Comparison of ENCODE assay signal across 25 cellular contexts in genomic region chr2:144747571-144747970, GRCh38.
"Had no signal": no experiment of that assay in that cellular context is flagged by ENCODE, and none has a peak within 500 bp of the region (broad histone marks: within the 10 kb centered on the region; RNA-seq: fewer than 3 reads in every experiment).

No MANE protein-coding gene starts in this region.

- H3K27me3 ChIP-seq: body of pancreas, cardiac muscle cell, heart right ventricle, upper lobe of left lung had no signal

- H3K4me3 Mint-ChIP-seq: activated CD4-positive, alpha-beta T cell treated with anti-CD3 and anti-CD28 coated beads, Interleukin-2, amount 10 ng/mL, durations not matched to agents 7 days and 5 days; activated CD8-positive, alpha-beta T cell treated with anti-CD3 and anti-CD28 coated beads, Interleukin-2, amount 10 ng/mL, durations not matched to agents 7 days and 5 days; activated naive CD8-positive, alpha-beta T cell treated with anti-CD3 and anti-CD28 coated beads, Interleukin-2, amount 50 U/mL, for 24 hours; activated T-helper 1 cell treated with anti-CD3 and anti-CD28 coated beads, Interleukin-12 subunit alpha, Interleukin-12 subunit beta, Interleukin-2, Interleukin-4 antibody, amounts not matched to agents 30 ng/mL and 10 ng/mL and 1 ng/mL, durations not matched to agents 14 hours and 24 hours and 36 hours; mesothelial cell of epicardium; naive thymus-derived CD8-positive, alpha-beta T cell had no signal

- H3K4me3 ChIP-seq: body of pancreas, cardiac muscle cell, heart right ventricle, lung, thoracic aorta, upper lobe of left lung had no signal

- H3K4me1 ChIP-seq: body of pancreas, heart right ventricle, upper lobe of left lung had no signal

- DNase-seq: activated CD4-positive, alpha-beta T cell treated with anti-CD3 and anti-CD28 coated beads, Interleukin-2, amount 10 ng/mL, durations not matched to agents 7 days and 5 days; activated CD4-positive, CD25-positive, alpha-beta regulatory T cell treated with anti-CD3 and anti-CD28 coated beads, Interleukin-2, amount 50 U/mL, for 72 hours; activated CD8-positive, alpha-beta T cell treated with anti-CD3 and anti-CD28 coated beads, Interleukin-2, amount 10 ng/mL, durations not matched to agents 7 days and 5 days; activated gamma-delta T cell; activated naive CD4-positive, alpha-beta T cell treated with anti-CD3 and anti-CD28 coated beads, Interleukin-2, amount 50 U/mL, for 16 hours; activated naive CD8-positive, alpha-beta T cell treated with anti-CD3 and anti-CD28 coated beads, Interleukin-2, amount 50 U/mL, for 24 hours; anterior cingulate cortex; body of pancreas; cortex of kidney; heart right ventricle; kidney; naive thymus-derived CD8-positive, alpha-beta T cell; retina; stimulated activated CD4-positive, alpha-beta T cell treated with anti-CD3 and anti-CD28 coated beads, Interleukin-4, amount 100 ng/mL, for 1 hour; stimulated activated naive CD4-positive, alpha-beta T cell; T-helper 2 cell; upper lobe of left lung had no signal

- H3K4me1 Mint-ChIP-seq: activated CD4-positive, alpha-beta T cell treated with anti-CD3 and anti-CD28 coated beads, Interleukin-2, amount 10 ng/mL, durations not matched to agents 7 days and 5 days; activated naive CD8-positive, alpha-beta T cell treated with anti-CD3 and anti-CD28 coated beads, Interleukin-2, amount 50 U/mL, for 24 hours; mesothelial cell of epicardium; naive thymus-derived CD8-positive, alpha-beta T cell had no signal

- H3K27ac Mint-ChIP-seq: activated CD4-positive, alpha-beta T cell treated with anti-CD3 and anti-CD28 coated beads, Interleukin-2, amount 10 ng/mL, durations not matched to agents 7 days and 5 days; activated CD8-positive, alpha-beta T cell treated with anti-CD3 and anti-CD28 coated beads, Interleukin-2, amount 10 ng/mL, durations not matched to agents 7 days and 5 days; activated naive CD8-positive, alpha-beta T cell treated with anti-CD3 and anti-CD28 coated beads, Interleukin-2, amount 50 U/mL, for 24 hours; activated T-helper 1 cell treated with anti-CD3 and anti-CD28 coated beads, Interleukin-12 subunit alpha, Interleukin-12 subunit beta, Interleukin-2, Interleukin-4 antibody, amounts not matched to agents 30 ng/mL and 10 ng/mL and 1 ng/mL, durations not matched to agents 14 hours and 24 hours and 36 hours; mesothelial cell of epicardium; naive thymus-derived CD8-positive, alpha-beta T cell had no signal

- H3K36me3 ChIP-seq: cardiac muscle cell, heart right ventricle, thoracic aorta, upper lobe of left lung had no signal

- ATAC-seq: activated CD8-positive, alpha-beta T cell treated with anti-CD3 and anti-CD28 coated beads, Interleukin-2, amount 10 ng/mL, durations not matched to agents 7 days and 5 days; activated naive CD8-positive, alpha-beta T cell treated with anti-CD3 and anti-CD28 coated beads, Interleukin-2, amount 50 U/mL, for 24 hours; body of pancreas; heart right ventricle; left lobe of liver; naive thymus-derived CD8-positive, alpha-beta T cell had no signal

- H3K27ac ChIP-seq: body of pancreas, cardiac muscle cell, epithelial cell of prostate, heart right ventricle, thoracic aorta, upper lobe of left lung, VCaP had no signal

- H3K27me3 Mint-ChIP-seq: activated CD4-positive, alpha-beta T cell treated with anti-CD3 and anti-CD28 coated beads, Interleukin-2, amount 10 ng/mL, durations not matched to agents 7 days and 5 days; activated naive CD8-positive, alpha-beta T cell treated with anti-CD3 and anti-CD28 coated beads, Interleukin-2, amount 50 U/mL, for 24 hours had no signal
